In the genomic region with DNA sequence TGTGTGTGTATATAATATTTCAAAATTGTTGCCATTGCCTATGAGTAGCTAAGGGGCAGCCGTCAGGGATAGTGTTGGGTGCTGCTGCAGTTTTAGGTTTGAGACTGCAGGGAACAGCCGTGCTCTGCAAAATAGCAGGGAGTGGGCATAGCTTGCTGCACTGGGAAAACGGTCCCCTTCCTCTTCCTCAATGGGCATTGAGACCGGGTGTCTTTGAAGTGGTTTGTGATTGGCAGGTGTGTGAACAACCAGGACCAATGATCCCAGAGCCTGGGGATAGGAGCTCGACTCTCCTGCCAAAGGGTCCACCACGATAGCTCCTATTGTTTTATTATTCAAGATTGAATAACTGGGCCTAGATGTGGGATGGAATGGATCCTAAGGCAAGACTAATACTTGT, we compare ENCODE assay signal across 1 cellular context.
TF ChIP-seq lines count a peak whose summit lies in the region.

No MANE protein-coding gene starts in this region.

TF ChIP-seq in GM23338, 12 proteins besides CTCF, POLR2A, EP300 and RAD21:
- no peak for TF ChIP-seq POLR2AphosphoS5 (IDR thresholded peaks at IDR 0.05; ENCODE audit: low read depth)
